7 cellular contexts compared by ENCODE assay signal in the genomic region with DNA sequence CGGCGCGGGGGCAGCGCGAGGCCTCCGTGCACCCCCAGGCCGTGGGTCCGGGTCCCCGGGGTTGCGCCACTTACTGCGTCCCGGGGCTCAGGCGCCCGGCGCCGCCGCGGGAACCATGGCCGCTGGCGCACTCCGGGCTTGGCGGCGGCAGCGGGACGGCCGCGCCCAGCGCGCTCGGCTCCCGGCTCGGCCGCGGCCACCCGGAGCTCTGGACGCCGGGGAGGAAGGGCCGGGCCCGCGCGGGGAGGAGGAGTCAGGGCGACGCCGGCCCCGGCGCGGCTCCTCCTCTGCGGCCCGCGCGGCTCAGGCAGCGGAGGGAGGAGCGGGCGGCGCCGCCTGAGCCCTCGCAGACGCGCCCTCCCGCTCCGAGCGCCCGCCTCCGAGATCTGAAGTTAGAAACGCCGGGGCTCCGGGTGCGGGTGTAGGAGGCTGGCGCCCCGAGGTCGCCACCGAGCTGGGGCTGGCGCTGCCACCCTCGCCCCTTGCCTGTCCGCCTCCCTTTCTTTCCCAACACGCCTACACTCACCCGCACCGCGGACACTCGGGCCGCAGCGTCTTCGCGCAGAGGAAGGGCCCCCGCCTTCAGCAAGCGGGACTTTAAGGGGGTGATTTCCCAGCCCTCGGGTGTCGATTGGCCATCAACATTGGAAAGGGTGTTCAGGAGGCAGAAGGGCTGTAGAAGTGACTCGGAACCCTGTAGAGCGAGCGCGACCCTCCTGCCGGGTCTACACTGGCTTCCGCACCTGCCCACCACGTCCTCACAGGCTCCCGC. TPM values are rescaled to one million over a fixed set of nuclear protein-coding genes. Genes with fewer than 3 reads are reported as not detected.
DNase-seq lines count a peak whose midpoint lies in the region; ATAC-seq, FAIRE-seq and TF ChIP-seq lines count a peak whose summit lies in the region.

A gene with protein sequence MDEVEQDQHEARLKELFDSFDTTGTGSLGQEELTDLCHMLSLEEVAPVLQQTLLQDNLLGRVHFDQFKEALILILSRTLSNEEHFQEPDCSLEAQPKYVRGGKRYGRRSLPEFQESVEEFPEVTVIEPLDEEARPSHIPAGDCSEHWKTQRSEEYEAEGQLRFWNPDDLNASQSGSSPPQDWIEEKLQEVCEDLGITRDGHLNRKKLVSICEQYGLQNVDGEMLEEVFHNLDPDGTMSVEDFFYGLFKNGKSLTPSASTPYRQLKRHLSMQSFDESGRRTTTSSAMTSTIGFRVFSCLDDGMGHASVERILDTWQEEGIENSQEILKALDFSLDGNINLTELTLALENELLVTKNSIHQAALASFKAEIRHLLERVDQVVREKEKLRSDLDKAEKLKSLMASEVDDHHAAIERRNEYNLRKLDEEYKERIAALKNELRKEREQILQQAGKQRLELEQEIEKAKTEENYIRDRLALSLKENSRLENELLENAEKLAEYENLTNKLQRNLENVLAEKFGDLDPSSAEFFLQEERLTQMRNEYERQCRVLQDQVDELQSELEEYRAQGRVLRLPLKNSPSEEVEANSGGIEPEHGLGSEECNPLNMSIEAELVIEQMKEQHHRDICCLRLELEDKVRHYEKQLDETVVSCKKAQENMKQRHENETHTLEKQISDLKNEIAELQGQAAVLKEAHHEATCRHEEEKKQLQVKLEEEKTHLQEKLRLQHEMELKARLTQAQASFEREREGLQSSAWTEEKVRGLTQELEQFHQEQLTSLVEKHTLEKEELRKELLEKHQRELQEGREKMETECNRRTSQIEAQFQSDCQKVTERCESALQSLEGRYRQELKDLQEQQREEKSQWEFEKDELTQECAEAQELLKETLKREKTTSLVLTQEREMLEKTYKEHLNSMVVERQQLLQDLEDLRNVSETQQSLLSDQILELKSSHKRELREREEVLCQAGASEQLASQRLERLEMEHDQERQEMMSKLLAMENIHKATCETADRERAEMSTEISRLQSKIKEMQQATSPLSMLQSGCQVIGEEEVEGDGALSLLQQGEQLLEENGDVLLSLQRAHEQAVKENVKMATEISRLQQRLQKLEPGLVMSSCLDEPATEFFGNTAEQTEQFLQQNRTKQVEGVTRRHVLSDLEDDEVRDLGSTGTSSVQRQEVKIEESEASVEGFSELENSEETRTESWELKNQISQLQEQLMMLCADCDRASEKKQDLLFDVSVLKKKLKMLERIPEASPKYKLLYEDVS (N-terminal part only) (minus strand): TSS at position 231 of the 772 bp plus-strand sequence. CDS start 9,106 bp downstream, outside the sequence.

- no TSS peak for BruUV-seq in MCF 10A (replicated peaks; lab: Mats Ljungman, UMichigan)

- ATAC-seq in HG02884 (IDR thresholded peaks at IDR 0.05; ENCODE audit: unreplicated experiment), result peak; percentile 70

- FAIRE-seq in GM18507 (lab: Jason Lieb, UNC), result peak; percentile 77

- peak within 1 kb of the TSS; percentile 87 for H3K4me3 ChIP-seq in iPS-20b (ENCODE audit: low read length)
- H3K4me3 ChIP-seq in skeletal muscle tissue (ENCODE audit: low read length in 3 of 3), result peak within 1 kb of the TSS; percentile 78 to 89 (median 87)

- intact Hi-C loops in MCF 10A (cut with micrococcal nuclease), result no loop called here

- peak within 1 kb of the TSS; percentile 75 for H3K4me3 Mint-ChIP-seq in MCF 10A (ENCODE audit: unreplicated experiment)

- H3K36me3 ChIP-seq in iPS-20b (ENCODE audit: insufficient read depth, low read depth, low read length), result no peaks in the 10 kb centered on the region
- no peaks in the 10 kb centered on the region for H3K36me3 ChIP-seq in skeletal muscle tissue (ENCODE audit: control insufficient read depth in 3 of 3, insufficient read depth in 3 of 3, low read length in 3 of 3)

- no peaks in the 10 kb centered on the region for H3K36me3 Mint-ChIP-seq in MCF 10A (ENCODE audit: insufficient read depth, unreplicated experiment)

- CTCF ChIA-PET in MCF 10A (lab: Yijun Ruan, JAX), result interaction anchor here (0.6 to 6.2 kb wide), 2 partner anchors 29 to 164 kb away, joined by 3 to 54 read pairs; no protein-coding TSS in a partner anchor

- no peak within 1 kb of the TSS for H3K27ac ChIP-seq in iPS-20b (ENCODE audit: low read length)
- H3K27ac ChIP-seq in skeletal muscle tissue (ENCODE audit: low read depth, low read length), result peak within 1 kb of the TSS; percentile 71

- no peak for TF ChIP-seq CTCF in MCF 10A (IDR thresholded peaks at IDR 0.05; ENCODE audit: unreplicated experiment)

- no peaks in the 10 kb centered on the region for H3K9me3 Mint-ChIP-seq in MCF 10A (ENCODE audit: unreplicated experiment)

- H3K4me1 Mint-ChIP-seq in MCF 10A (ENCODE audit: insufficient read depth, unreplicated experiment), result peaks cover 21% of the 10 kb centered on the region

- no peaks in the 10 kb centered on the region for H3K27me3 Mint-ChIP-seq in MCF 10A (ENCODE audit: insufficient read depth, unreplicated experiment)

- H3K9me3 ChIP-seq in iPS-20b (ENCODE audit: insufficient read depth, low read depth, low read length), result no peaks in the 10 kb centered on the region
- H3K9me3 ChIP-seq in skeletal muscle tissue (ENCODE audit: control insufficient read depth in 3 of 3, low read length in 3 of 3), result no peaks in the 10 kb centered on the region

- H3K9ac ChIP-seq in iPS-20b (ENCODE audit: low read depth, low read length), result peak within 1 kb of the TSS; percentile 73
- peak within 1 kb of the TSS; percentile 87 to 89 (median 88) for H3K9ac ChIP-seq in skeletal muscle tissue (ENCODE audit: low read depth in 1 of 3, low read length in 3 of 3)

- POLR2A ChIA-PET in MCF 10A (lab: Yijun Ruan, JAX), result interaction anchor here (0.6 to 2.6 kb wide), 21 partner anchors 8 to 1211 kb away, joined by 3 to 18 read pairs (median 4); partner anchors contain the start of gene PYGL

- H3K4me1 ChIP-seq in iPS-20b (ENCODE audit: insufficient read depth, low read length), result peaks cover 15% of the 10 kb centered on the region; the same call in 1 of the 2 replicates
- peaks cover 13 to 35% (median 14%) of the 10 kb centered on the region in 3 donors for H3K4me1 ChIP-seq in skeletal muscle tissue (ENCODE audit: control insufficient read depth in 3 of 3, insufficient read depth in 3 of 3, low read length in 3 of 3)

- peak; percentile 70 for DNase-seq in GM18507 (ENCODE audit: extremely low spot score, insufficient read length, low read depth)
- peak; percentile 36 to 60 for DNase-seq in NCI-H1930 (lab: John Stamatoyannopoulos, UW)
- peak; percentile 85 for DNase-seq in UCSD-AML1 (lab: John Stamatoyannopoulos, UW; ENCODE audit: unreplicated experiment)
- DNase-seq in MCF 10A (ENCODE audit: unreplicated experiment), result peak; percentile 80

- H3K27ac Mint-ChIP-seq in MCF 10A (ENCODE audit: low read depth, unreplicated experiment), result peak within 1 kb of the TSS; percentile 20

- H3K27me3 ChIP-seq in iPS-20b (ENCODE audit: insufficient read depth, low read length) (peaks cover 84% of the 10 kb centered on the region), skeletal muscle tissue (ENCODE audit: control insufficient read depth in 3 of 3, insufficient read depth in 3 of 3, low read length in 3 of 3) (no peaks in the 10 kb centered on the region)

RNA-seq across cellular contexts. Expression of the gene that starts here (rescaled TPM):
- total RNA-seq in MCF 10A (2022) (29.2 and 33.0 TPM in 2 replicates), skeletal muscle tissue (24.0 TPM)
